15 cellular contexts compared by ENCODE assay signal in the genomic region with DNA sequence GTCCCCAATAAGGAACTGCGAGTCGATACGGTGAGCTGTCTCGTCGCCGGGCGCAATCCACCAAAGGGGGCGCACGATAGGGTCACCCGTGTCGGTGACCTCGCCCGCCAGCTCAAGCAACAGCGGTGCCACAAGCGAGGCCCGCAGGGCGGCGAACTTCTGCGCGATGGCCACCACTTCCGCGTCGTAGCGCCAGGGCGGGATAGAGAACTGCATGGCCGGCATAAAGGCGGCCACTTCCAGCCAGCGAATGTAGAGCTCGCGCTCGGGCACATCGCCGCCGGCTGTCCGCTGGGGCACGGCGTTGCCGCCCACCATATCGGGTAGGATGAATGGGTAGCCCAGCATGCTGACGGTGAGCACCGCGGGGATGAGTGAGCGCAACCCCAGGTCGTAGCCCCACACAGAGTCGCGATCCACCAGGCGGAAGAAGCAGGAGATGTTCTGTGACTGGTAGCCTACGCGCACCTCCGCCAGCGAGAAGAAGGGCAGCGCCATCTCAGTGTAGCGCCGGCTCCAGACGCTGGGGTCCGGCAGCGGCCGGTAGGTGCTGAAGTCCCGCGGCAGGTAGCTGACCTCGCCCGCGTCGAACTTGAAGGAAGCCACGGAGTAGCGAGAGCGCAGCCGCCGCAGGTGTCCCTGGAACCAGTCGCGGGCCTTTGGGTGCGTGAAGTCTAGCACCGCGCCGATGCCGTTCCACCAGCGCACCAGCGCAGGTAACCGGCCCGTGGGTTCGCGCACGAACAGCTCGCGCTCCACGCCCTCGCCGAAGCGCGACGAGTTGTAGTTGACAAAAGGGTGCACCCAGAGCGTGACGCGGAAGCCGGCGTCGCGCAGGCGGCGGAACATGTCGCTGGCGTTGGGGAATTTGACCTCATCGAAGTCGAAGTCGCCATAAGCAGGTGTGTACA. TPM values are rescaled to one million over a fixed set of nuclear protein-coding genes. Genes with fewer than 3 reads are reported as not detected.
DNase-seq lines count a peak whose midpoint lies in the region; ATAC-seq and TF ChIP-seq lines count a peak whose summit lies in the region.
"Had no signal": no experiment of that assay in that cellular context is flagged by ENCODE, and none has a peak within 500 bp of the region (broad histone marks: within the 10 kb centered on the region; RNA-seq: fewer than 3 reads in every experiment).

No MANE protein-coding gene starts in this region.

- peaks cover 0 to 5% of the 10 kb centered on the region in 2 donors for H3K4me1 ChIP-seq in breast epithelium
- peaks cover 14% of the 10 kb centered on the region for H3K4me1 ChIP-seq in mammary epithelial cell (ENCODE audit: insufficient read depth, low read length)
- H3K4me1 ChIP-seq in subcutaneous abdominal adipose tissue (ENCODE audit: control insufficient read depth in 5 of 5, insufficient read depth in 5 of 5, low read length in 5 of 5): peaks cover 9 to 37% (median 20%) of the 10 kb centered on the region in 5 donors
- H3K4me1 ChIP-seq: BE2C had no signal

- no peak overlapping the region for H3K4me2 ChIP-seq in mammary epithelial cell (ENCODE audit: insufficient read depth, low read depth, low read length)

- no TSS peak for BruUV-seq in mammary epithelial cell (replicated peaks; lab: Mats Ljungman, UMichigan)

- in situ Hi-C loops in mammary epithelial cell (cut with MboI; ENCODE audit: low sequenced_read_pairs in 2 of 2): loop anchor here in 1 of 2 donors (10.0 kb wide), 2 partner anchors 116 to 296 kb away; no protein-coding TSS in a partner anchor

- dilution Hi-C loops in mammary epithelial cell (cut with HindIII; ENCODE audit: low sequenced_read_pairs): loop anchor here (25.0 kb wide), 1 partner anchor 434 kb away; no protein-coding TSS in a partner anchor

- CTCF ChIA-PET in mammary epithelial cell (lab: Charles Lee; ENCODE audit: low non-redundant PET): no interaction called here

- no peak for TF ChIP-seq POLR2A in breast epithelium (IDR thresholded peaks at IDR 0.05)

- peaks cover 46% of the 10 kb centered on the region for H3K79me2 ChIP-seq in mammary epithelial cell (ENCODE audit: insufficient read depth, low read length)

- no peak overlapping the region for H3K27ac ChIP-seq in breast epithelium
- H3K27ac ChIP-seq in mammary epithelial cell (ENCODE audit: insufficient read depth, low read depth, low read length): no peak overlapping the region
- no peak overlapping the region for H3K27ac ChIP-seq in subcutaneous abdominal adipose tissue (ENCODE audit: low read depth, low read length)
- H3K27ac ChIP-seq: adrenal gland, neutrophil, SK-N-MC had no signal

- 94% methylated on average over 59 of the region's 105 CpGs for WGBS in mammary epithelial cell (ENCODE audit: low coverage, missing lambda C conversion rate)

- no peaks in the 10 kb centered on the region for H3K36me3 ChIP-seq in breast epithelium
- peaks cover 8% of the 10 kb centered on the region for H3K36me3 ChIP-seq in mammary epithelial cell (ENCODE audit: insufficient read depth, low read length)
- peaks cover 0 to 29% (median 14%) of the 10 kb centered on the region in 5 donors for H3K36me3 ChIP-seq in subcutaneous abdominal adipose tissue (ENCODE audit: control insufficient read depth in 5 of 5, insufficient read depth in 5 of 5, low read length in 5 of 5)
- H3K36me3 ChIP-seq: BE2C, neutrophil had no signal

- no peak overlapping the region for H3K27ac Mint-ChIP-seq in activated T-cell treated with anti-CD3 and anti-CD28 coated beads, Interleukin-2, amount 50 U/mL, for 72 hours

- H3K27me3 ChIP-seq in breast epithelium (no peaks in the 10 kb centered on the region), mammary epithelial cell (ENCODE audit: insufficient read depth, low read length) (no peaks in the 10 kb centered on the region), subcutaneous abdominal adipose tissue (ENCODE audit: control insufficient read depth in 5 of 5, insufficient read depth in 4 of 5, low read length in 5 of 5) (no peaks in the 10 kb centered on the region)
- H3K27me3 ChIP-seq: adrenal gland, BE2C had no signal

- peak overlapping the region; percentile 8 to 44 for H3K4me3 Mint-ChIP-seq in activated T-cell treated with anti-CD3 and anti-CD28 coated beads, Interleukin-2, amount 50 U/mL, for 72 hours

- peaks cover 3 to 8% of the 10 kb centered on the region in 2 donors for H3K36me3 Mint-ChIP-seq in activated T-cell treated with anti-CD3 and anti-CD28 coated beads, Interleukin-2, amount 50 U/mL, for 72 hours (ENCODE audit: insufficient read depth in 2 of 2)

- no peak overlapping the region for H3K9ac ChIP-seq in mammary epithelial cell (ENCODE audit: insufficient read depth, low read length)
- no peak overlapping the region for H3K9ac ChIP-seq in subcutaneous abdominal adipose tissue (ENCODE audit: low read length in 5 of 5)

- peaks cover 3 to 5% of the 10 kb centered on the region in 2 donors for H3K9me3 Mint-ChIP-seq in activated T-cell treated with anti-CD3 and anti-CD28 coated beads, Interleukin-2, amount 50 U/mL, for 72 hours

- H3K4me3 ChIP-seq in breast epithelium (peak overlapping the region in 2 of 3 donors; percentile 0 to 24), mammary epithelial cell (replicated peaks in 1 of 3; ENCODE audit: insufficient read depth in 1 of 3, low read depth in 2 of 3, low read length in 3 of 3) (no peak overlapping the region), subcutaneous abdominal adipose tissue (ENCODE audit: low read depth in 1 of 5, low read length in 5 of 5) (peak overlapping the region in 4 of 5 donors; percentile 21 to 56 (median 30))
- H3K4me3 ChIP-seq: SK-N-MC had no signal

- H2AFZ ChIP-seq in mammary epithelial cell (ENCODE audit: low read depth, low read length): no peak overlapping the region

- H4K20me1 ChIP-seq in mammary epithelial cell (ENCODE audit: insufficient read depth, low read length): no peaks in the 10 kb centered on the region

- no peak for TF ChIP-seq CTCF in breast epithelium (IDR thresholded peaks at IDR 0.05)
- no peak for TF ChIP-seq CTCF in mammary epithelial cell (conservative IDR thresholded peaks at IDR 0.05 in 1 of 2, IDR thresholded peaks at IDR 0.05 in 1 of 2; ENCODE audit: extremely low read depth in 1 of 2, insufficient read depth in 1 of 2, low read depth in 1 of 2, low read length in 2 of 2)

- DNase-seq in breast epithelium (ENCODE audit: low spot score in 2 of 2): no peak
- no peak for DNase-seq in mammary epithelial cell
- DNase-seq in activated T-cell treated with anti-CD3 and anti-CD28 coated beads, Interleukin-2, amount 50 U/mL, for 72 hours: no peak
- DNase-seq in left kidney (ENCODE audit: low read depth, low spot score): peak; percentile 62
- no peak for DNase-seq in OCI-M1 (lab: John Stamatoyannopoulos, UW)
- DNase-seq: activated CD4-positive, alpha-beta T cell treated with anti-CD3 and anti-CD28 coated beads, Interleukin-2, amount 50 U/mL, for 1 hour; adrenal gland; BE2C; glutamatergic neuron; Kasumi-1 had no signal

- H3K9me3 ChIP-seq in breast epithelium (no peaks in the 10 kb centered on the region), mammary epithelial cell (replicated peaks; ENCODE audit: insufficient read depth, low read length) (peaks cover 4% of the 10 kb centered on the region), subcutaneous abdominal adipose tissue (ENCODE audit: control insufficient read depth in 5 of 5, low read length in 5 of 5) (peaks cover 0 to 3% (median 0%) of the 10 kb centered on the region in 5 donors)
- H3K9me3 ChIP-seq: adrenal gland, BE2C, neutrophil had no signal

- peak in 1 of 2 donors; percentile 26 for ATAC-seq in activated T-cell treated with anti-CD3 and anti-CD28 coated beads, Interleukin-2, amount 50 U/mL, for 72 hours (replicated peaks in 1 of 2)
- ATAC-seq in HG03095 (IDR thresholded peaks at IDR 0.05; ENCODE audit: unreplicated experiment) (no peak), GM19452 (IDR thresholded peaks at IDR 0.05; ENCODE audit: unreplicated experiment) (no peak)

- peaks cover 10% of the 10 kb centered on the region for H3K4me1 Mint-ChIP-seq in activated T-cell treated with anti-CD3 and anti-CD28 coated beads, Interleukin-2, amount 50 U/mL, for 72 hours (ENCODE audit: low read depth)

- intact Hi-C loops in breast epithelium (cut with DNase I; ENCODE audit: low total_unique reads): no loop called here
- intact Hi-C loops in mammary epithelial cell (cut with micrococcal nuclease): loop anchor here (10.0 kb wide), 1 partner anchor 556 kb away; a partner anchor contains a TSS

- H3K27me3 Mint-ChIP-seq in activated T-cell treated with anti-CD3 and anti-CD28 coated beads, Interleukin-2, amount 50 U/mL, for 72 hours (ENCODE audit: low read depth): no peaks in the 10 kb centered on the region

RNA-seq across cellular contexts. Expression of a gene that starts 5.5 kb away (rescaled TPM):
- 10 to 100 TPM in 1 of 3 donors, 1 to 10 TPM in 2; 2.9 to 11.5 (median 6.4) TPM for total RNA-seq in breast epithelium
- total RNA-seq in mammary epithelial cell: 10 to 100 TPM; 23.8 to 35.0 TPM
- 7.5 TPM for polyA plus RNA-seq in mammary epithelial cell
- polyA minus RNA-seq in mammary epithelial cell: 26.8 TPM
- total RNA-seq in activated T-cell treated with anti-CD3 and anti-CD28 coated beads, Interleukin-2, amount 50 U/mL, for 72 hours: 1 to 10 TPM; 1.7 TPM

RNA-seq across cellular contexts. Expression of a gene that starts 41.9 kb away (rescaled TPM):
- total RNA-seq in breast epithelium: 10 to 100 TPM; 20.0 to 22.0 (median 21.6) TPM
- 10 to 100 TPM; 17.8 to 22.9 TPM for total RNA-seq in mammary epithelial cell
- polyA plus RNA-seq in mammary epithelial cell: 60.3 TPM
- polyA minus RNA-seq in mammary epithelial cell: 15.3 TPM
- 10 to 100 TPM; 27.2 to 35.3 TPM for total RNA-seq in activated T-cell treated with anti-CD3 and anti-CD28 coated beads, Interleukin-2, amount 50 U/mL, for 72 hours

RNA-seq across cellular contexts. Expression of a gene that starts 42.2 kb away (rescaled TPM):
- total RNA-seq in breast epithelium: 1 to 10 TPM; 1.3 to 2.6 (median 1.3) TPM
- 1 to 10 TPM; 1.3 to 3.9 TPM for total RNA-seq in mammary epithelial cell
- 3.4 TPM for polyA plus RNA-seq in mammary epithelial cell
- polyA minus RNA-seq in mammary epithelial cell: 11.4 TPM
- 1 to 10 TPM; 5.8 to 7.4 TPM for total RNA-seq in activated T-cell treated with anti-CD3 and anti-CD28 coated beads, Interleukin-2, amount 50 U/mL, for 72 hours

Comparison
In these comparisons a context has a peak if more than half of its experiments do, and no peak if none do; other contexts are left out.
1. H3K4me3 ChIP-seq: peak in breast epithelium (2 of 3) and subcutaneous abdominal adipose tissue (4 of 5); none in mammary epithelial cell (0 of 3).